Comparison of ENCODE assay signal across 8 cellular contexts in the genomic region with DNA sequence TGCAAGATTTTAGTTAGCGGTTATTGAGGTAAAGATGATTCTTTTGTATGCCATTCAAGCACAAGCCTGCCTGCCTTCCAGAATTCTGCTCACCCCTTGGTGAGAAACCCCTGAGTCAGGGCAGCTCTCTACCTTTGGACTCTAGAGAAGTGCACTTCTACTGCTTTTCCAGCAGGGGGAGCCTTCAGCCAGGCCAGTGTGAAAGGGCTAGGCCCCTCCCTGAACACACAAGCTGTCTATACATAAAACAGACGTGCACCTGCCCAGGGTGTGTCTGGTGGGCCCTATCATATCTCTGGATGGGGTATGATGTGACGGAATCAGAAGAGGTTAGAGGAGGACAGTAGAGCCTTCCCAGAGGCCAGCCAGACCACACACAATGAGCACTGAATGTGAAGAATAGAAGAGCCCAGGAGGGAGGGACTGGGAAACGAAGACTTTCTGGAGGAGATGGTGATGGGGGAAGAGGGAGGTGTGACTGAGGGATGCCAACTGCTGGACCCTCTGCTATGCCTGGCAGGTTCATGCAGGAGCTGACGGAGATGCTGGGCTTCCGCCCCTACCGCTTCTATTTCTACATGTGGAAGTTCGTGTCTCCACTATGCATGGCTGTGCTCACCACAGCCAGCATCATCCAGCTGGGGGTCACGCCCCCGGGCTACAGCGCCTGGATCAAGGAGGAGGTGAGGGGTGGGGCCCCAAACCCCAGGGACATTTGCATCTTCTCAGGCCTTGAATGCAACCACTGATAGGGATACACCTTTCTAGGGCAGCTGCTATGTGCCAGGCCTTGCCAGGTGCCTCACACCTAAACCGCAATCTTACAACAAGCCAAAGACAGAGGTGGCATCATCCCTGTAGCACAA. TPM values are rescaled to one million over a fixed set of nuclear protein-coding genes. Genes with fewer than 3 reads are reported as not detected.
DNase-seq lines count a peak whose midpoint lies in the region; ATAC-seq and TF ChIP-seq lines count a peak whose summit lies in the region.

No MANE protein-coding gene starts in this region.

- H3K27me3 ChIP-seq in Loucy (ENCODE audit: insufficient read depth, low read length, poor library complexity, severe bottlenecking) (no peaks in the 10 kb centered on the region), left ventricle myocardium inferior (ENCODE audit: low read depth) (no peaks in the 10 kb centered on the region)

- H3K4me1 Mint-ChIP-seq in CD14-positive monocyte, result no peaks in the 10 kb centered on the region

- H3K9ac ChIP-seq in Loucy (ENCODE audit: low read depth, low read length, poor library complexity, severe bottlenecking), result no peak overlapping the region

- H3K36me3 Mint-ChIP-seq in CD14-positive monocyte, result no peaks in the 10 kb centered on the region
- no peaks in the 10 kb centered on the region for H3K36me3 Mint-ChIP-seq in activated naive CD4-positive, alpha-beta T cell treated with anti-CD3 and anti-CD28 coated beads, Interleukin-2, amount 50 U/mL, for 72 hours

- H3K27ac ChIP-seq in left ventricle myocardium inferior (replicated peaks), result no peak overlapping the region

- no peak for DNase-seq in CD14-positive monocyte (ENCODE audit: low spot score)
- peak; percentile 70 to 83 for DNase-seq in SHP77 (lab: John Stamatoyannopoulos, UW)
- peak in 1 of 2 donors; percentile 74 for DNase-seq in activated naive CD4-positive, alpha-beta T cell treated with anti-CD3 and anti-CD28 coated beads, Interleukin-2, amount 50 U/mL, for 72 hours (ENCODE audit: low spot score in 2 of 2)
- DNase-seq in left ventricle myocardium inferior, result no peak
- DNase-seq in stimulated activated CD4-positive, alpha-beta T cell treated with anti-CD3 and anti-CD28 coated beads, Interleukin-12 subunit alpha, Interleukin-12 subunit beta, amount 100 ng/mL, for 48 hours (ENCODE audit: low read depth in 2 of 3, low spot score in 1 of 3), result peak in 2 of 3 donors; percentile 25 to 63

- H4K20me1 ChIP-seq in Loucy (ENCODE audit: insufficient read depth, low read length, poor library complexity, severe bottlenecking), result no peaks in the 10 kb centered on the region

- no peaks in the 10 kb centered on the region for H3K9me3 Mint-ChIP-seq in CD14-positive monocyte
- no peaks in the 10 kb centered on the region for H3K9me3 Mint-ChIP-seq in activated naive CD4-positive, alpha-beta T cell treated with anti-CD3 and anti-CD28 coated beads, Interleukin-2, amount 50 U/mL, for 72 hours

- H3K36me3 ChIP-seq in Loucy (ENCODE audit: insufficient read depth, low read length) (no peaks in the 10 kb centered on the region), left ventricle myocardium inferior (no peaks in the 10 kb centered on the region)

- no peaks in the 10 kb centered on the region for H3K4me1 ChIP-seq in Loucy (ENCODE audit: insufficient read depth, low read length, poor library complexity, severe bottlenecking)
- H3K4me1 ChIP-seq in left ventricle myocardium inferior, result no peaks in the 10 kb centered on the region

- H3K9me3 ChIP-seq in Loucy (ENCODE audit: insufficient read depth, low read depth, low read length) (no peaks in the 10 kb centered on the region), left ventricle myocardium inferior (replicated peaks) (no peaks in the 10 kb centered on the region)

- H3F3A ChIP-seq in Loucy (ENCODE audit: low read depth), result no peaks in the 10 kb centered on the region

- H3K4me2 ChIP-seq in Loucy (ENCODE audit: low read depth, low read length, poor library complexity, severe bottlenecking), result no peak overlapping the region

- no peak overlapping the region for H3K27ac Mint-ChIP-seq in CD14-positive monocyte
- no peak overlapping the region for H3K27ac Mint-ChIP-seq in activated naive CD4-positive, alpha-beta T cell treated with anti-CD3 and anti-CD28 coated beads, Interleukin-2, amount 50 U/mL, for 72 hours

- peaks cover 0 to 3% (median 0%) of the 10 kb centered on the region in 3 donors for H3K27me3 Mint-ChIP-seq in CD14-positive monocyte (ENCODE audit: low read depth in 3 of 3)

- H2AFZ ChIP-seq in Loucy (ENCODE audit: low read length), result no peak overlapping the region

- intact Hi-C loops in CD14-positive monocyte (cut with micrococcal nuclease), result loop anchor here in 1 of 2 donors (2.0 kb wide), 1 partner anchor 300 kb away; no protein-coding TSS in a partner anchor
- intact Hi-C loops in left ventricle myocardium inferior (cut with micrococcal nuclease), result no loop called here

- TF ChIP-seq CTCF in CD14-positive monocyte (IDR thresholded peaks at IDR 0.05) (peak; percentile 97), Loucy (conservative IDR thresholded peaks at IDR 0.05; ENCODE audit: low read length) (peak; percentile 96), left ventricle myocardium inferior (IDR thresholded peaks at IDR 0.05; ENCODE audit: borderline replicate concordance) (peak; percentile 80)

- H3K79me2 ChIP-seq in Loucy (ENCODE audit: insufficient read depth, low read length), result no peaks in the 10 kb centered on the region

- no peak overlapping the region for H3K4me3 Mint-ChIP-seq in CD14-positive monocyte

- H3K4me3 ChIP-seq in Loucy (ENCODE audit: low read length, poor library complexity, severe bottlenecking) (no peak overlapping the region), left ventricle myocardium inferior (no peak overlapping the region)

- ATAC-seq in GM19043 (IDR thresholded peaks at IDR 0.05; ENCODE audit: low read depth, unreplicated experiment) (peak; percentile 72), HG03457 (IDR thresholded peaks at IDR 0.05; ENCODE audit: unreplicated experiment) (no peak)
- peak; percentile 88 to 92 for ATAC-seq in activated naive CD4-positive, alpha-beta T cell treated with anti-CD3 and anti-CD28 coated beads, Interleukin-2, amount 50 U/mL, for 72 hours

- no peaks in the 10 kb centered on the region for H3K9me2 ChIP-seq in Loucy (replicated peaks; ENCODE audit: low read depth, low read length)

RNA-seq across cellular contexts. Expression of gene KCNC4, which starts 13.0 kb away (rescaled TPM):
- under 1 TPM; 0.03 to 0.12 TPM for polyA plus RNA-seq in CD14-positive monocyte
- total RNA-seq in activated naive CD4-positive, alpha-beta T cell treated with anti-CD3 and anti-CD28 coated beads, Interleukin-2, amount 50 U/mL, for 72 hours, result 10 to 100 TPM in 1 of 2 donors, 1 to 10 TPM in 1; 8.6 to 27.1 TPM
- total RNA-seq in left ventricle myocardium inferior, result 6.1 TPM

RNA-seq across cellular contexts. Expression of gene SLC6A17, which starts 46.9 kb away (rescaled TPM):
- not detected for polyA plus RNA-seq in CD14-positive monocyte
- under 1 TPM in 1 of 2 donors, not detected in 1; 0.04 TPM for total RNA-seq in activated naive CD4-positive, alpha-beta T cell treated with anti-CD3 and anti-CD28 coated beads, Interleukin-2, amount 50 U/mL, for 72 hours
- not detected for total RNA-seq in left ventricle myocardium inferior

Comparison
In these comparisons a context has a peak if more than half of its experiments do, and no peak if none do; other contexts are left out.
1. DNase-seq: peak in SHP77 (2 of 2) and stimulated activated CD4-positive, alpha-beta T cell treated with anti-CD3 and anti-CD28 coated beads, Interleukin-12 subunit alpha, Interleukin-12 subunit beta, amount 100 ng/mL, for 48 hours (2 of 3); none in CD14-positive monocyte (single experiment) and left ventricle myocardium inferior (single experiment).
2. Peak in every context shown above with its lines, with median percentiles within 50 percentile points of each other: CTCF ChIP-seq.